ENCODE assay signal across 8 cellular contexts in genomic region chr1:11735854-11736745, GRCh38. TPM values are rescaled to one million over a fixed set of nuclear protein-coding genes. Genes with fewer than 3 reads are reported as not detected.
DNase-seq lines count a peak whose midpoint lies in the region; ATAC-seq and TF ChIP-seq lines count a peak whose summit lies in the region.

AGTRAP (plus strand) TSS chr1:11736136; CDS start chr1:11736209, 73 bp downstream.

- H3K27ac Mint-ChIP-seq in activated CD4-positive, alpha-beta T cell treated with anti-CD3 and anti-CD28 coated beads for 36 hours = peak within 1 kb of the TSS; percentile 82

- intact Hi-C loops in activated CD4-positive, alpha-beta T cell treated with anti-CD3 and anti-CD28 coated beads for 36 hours (cut with DNase I, micrococcal nuclease) = loop anchor here in 1 of 2 experiments (1.0 to 5.0 kb wide), 8 partner anchors 55 to 674 kb away; partner anchors contain the start of genes CLCN6, DISP3, FBXO2 and FBXO44

- peak within 1 kb of the TSS; percentile 95 for H3K4me3 ChIP-seq in choroid plexus epithelial cell (ENCODE audit: low read depth, low read length)

- H3K9me3 Mint-ChIP-seq in activated CD4-positive, alpha-beta T cell treated with anti-CD3 and anti-CD28 coated beads for 36 hours (ENCODE audit: low read depth) = no peaks in the 10 kb centered on the region

- DNase-seq in NCI-H510A (lab: John Stamatoyannopoulos, UW) = peak; percentile 93
- DNase-seq in activated CD4-positive, alpha-beta T cell treated with anti-CD3 and anti-CD28 coated beads for 36 hours = peak; percentile 95
- DNase-seq in choroid plexus epithelial cell (ENCODE audit: low read depth) = peak; percentile 95
- DNase-seq in kidney tubule cell (ENCODE audit: low spot score) = peak; percentile 90
- peak; percentile 58 to 69 for DNase-seq in stimulated activated CD4-positive, alpha-beta T cell treated with anti-CD3 and anti-CD28 coated beads, Interleukin-1b, Interleukin-23, amount 100 ng/mL, for 1 hour (ENCODE audit: low read depth in 2 of 2)

- peak within 1 kb of the TSS; percentile 87 for H3K4me3 Mint-ChIP-seq in activated CD4-positive, alpha-beta T cell treated with anti-CD3 and anti-CD28 coated beads for 36 hours

- CTCF ChIA-PET in activated CD4-positive, alpha-beta T cell treated with anti-CD3 and anti-CD28 coated beads for 36 hours (lab: Charles Lee) = interaction anchor here (0.6 to 3.6 kb wide), 8 partner anchors 12 to 172 kb away, joined by 3 to 22 read pairs (median 3); no protein-coding TSS in a partner anchor

- H3K4me1 Mint-ChIP-seq in activated CD4-positive, alpha-beta T cell treated with anti-CD3 and anti-CD28 coated beads for 36 hours = peaks cover 56% of the 10 kb centered on the region

- no peaks in the 10 kb centered on the region for H3K27me3 Mint-ChIP-seq in activated CD4-positive, alpha-beta T cell treated with anti-CD3 and anti-CD28 coated beads for 36 hours

- POLR2A ChIA-PET in activated CD4-positive, alpha-beta T cell treated with anti-CD3 and anti-CD28 coated beads for 36 hours (lab: Charles Lee) = interaction anchor here (0.6 to 2.9 kb wide), 2 partner anchors 173 to 441 kb away, joined by 6 to 18 read pairs; no protein-coding TSS in a partner anchor

- no peak for TF ChIP-seq CTCF in choroid plexus epithelial cell (conservative IDR thresholded peaks at IDR 0.05; ENCODE audit: low read depth, low read length)

- H3K36me3 Mint-ChIP-seq in activated CD4-positive, alpha-beta T cell treated with anti-CD3 and anti-CD28 coated beads for 36 hours (ENCODE audit: low read depth) = no peaks in the 10 kb centered on the region

- ATAC-seq in GM18505 (IDR thresholded peaks at IDR 0.05; ENCODE audit: unreplicated experiment) (no peak), HG03139 (IDR thresholded peaks at IDR 0.05; ENCODE audit: unreplicated experiment) (peak; percentile 55), GM18858 (IDR thresholded peaks at IDR 0.05; ENCODE audit: unreplicated experiment) (no peak)
- ATAC-seq in activated CD4-positive, alpha-beta T cell treated with anti-CD3 and anti-CD28 coated beads for 36 hours = peak; percentile 81

- peak; percentile 45 for TF ChIP-seq POLR2A in GM18505 (IDR thresholded peaks at IDR 0.05; ENCODE audit: borderline replicate concordance, extremely low read depth, insufficient read depth, insufficient read length)

RNA-seq across cellular contexts. Expression of gene AGTRAP, which starts in this region (rescaled TPM):
- total RNA-seq in activated CD4-positive, alpha-beta T cell treated with anti-CD3 and anti-CD28 coated beads for 36 hours = 10 to 100 TPM; 13.2 to 13.3 TPM

Comparison
In these comparisons a context has a peak if more than half of its experiments do, and no peak if none do; other contexts are left out.
1. ATAC-seq: peak in HG03139 (single experiment) and activated CD4-positive, alpha-beta T cell treated with anti-CD3 and anti-CD28 coated beads for 36 hours (single experiment); none in GM18505 (single experiment) and GM18858 (single experiment).
2. Peak in every context shown above with its lines, with median percentiles within 50 percentile points of each other: DNase-seq.